27 cellular contexts compared by ENCODE assay signal in the genomic region with DNA sequence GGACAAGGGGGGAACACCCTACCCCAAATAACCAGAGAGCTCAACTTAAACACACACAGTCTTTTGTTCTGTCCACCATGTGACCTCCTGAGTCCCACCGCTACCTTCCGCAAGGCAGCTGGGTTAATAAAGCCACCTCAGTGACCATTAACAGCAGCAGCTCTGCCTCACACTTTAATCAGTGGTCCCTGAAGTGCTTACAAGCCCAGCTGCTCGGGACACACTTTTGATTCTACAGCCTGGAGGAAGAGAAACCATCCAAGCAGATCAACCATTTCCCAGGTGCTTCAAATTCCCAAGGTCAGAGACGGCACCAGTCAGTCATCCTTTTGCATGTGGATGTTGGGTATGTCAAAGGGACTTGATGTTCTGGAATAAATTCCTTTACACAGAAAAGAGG.
A peak's percentile ranks its signal among the peaks of the same experiment; 100 is the strongest.
DNase-seq lines count a peak whose midpoint lies in the region; ATAC-seq and TF ChIP-seq lines count a peak whose summit lies in the region.
"Had no signal": no experiment of that assay in that cellular context is flagged by ENCODE, and none has a peak within 500 bp of the region (broad histone marks: within the 10 kb centered on the region; RNA-seq: fewer than 3 reads in every experiment).

No MANE protein-coding gene starts in this region.

- H3K27me3 ChIP-seq in BLaER1 treated with 17β-estradiol and CSF1 and Interleukin-3, amounts not matched to agents 10 nM and 100 nM, result peaks cover 0 to 99% (median 0%) of the 10 kb centered on the region in 11 experiments; a peak in 10 of 22 replicates
- H3K27me3 ChIP-seq in esophagus (ENCODE audit: control insufficient read depth in 1 of 2, insufficient read depth in 2 of 2, low read length in 2 of 2), result no peaks in the 10 kb centered on the region
- H3K27me3 ChIP-seq: left lung, Peyer's patch, SJSA1 had no signal

- TF ChIP-seq CTCF in nephron progenitor cell (IDR thresholded peaks at IDR 0.05), result no peak

- H4K20me1 ChIP-seq in BLaER1 treated with 17β-estradiol and CSF1 and Interleukin-3, amounts not matched to agents 10 nM and 100 nM, result peaks cover 0 to 29% (median 0%) of the 10 kb centered on the region in 11 experiments; a peak in 3 of 22 replicates

- peaks cover 8% of the 10 kb centered on the region for H3K9me3 Mint-ChIP-seq in nephron progenitor cell
- H3K9me3 Mint-ChIP-seq: H9 had no signal

- peaks cover 61% of the 10 kb centered on the region for H3K4me1 Mint-ChIP-seq in nephron progenitor cell
- H3K4me1 Mint-ChIP-seq: stimulated activated memory B cell treated with anti-CD40 and anti-IgM and Interleukin-4, amounts not matched to agents 10 μg/mL and 1 μg/mL and 100 μg/mL, for 72 hours had no signal

- peak overlapping the region; percentile 78 for H3K27ac Mint-ChIP-seq in nephron progenitor cell
- H3K27ac Mint-ChIP-seq: activated naive CD8-positive, alpha-beta T cell; H9; stimulated activated memory B cell treated with anti-CD40 and anti-IgM and Interleukin-4, amounts not matched to agents 10 μg/mL and 1 μg/mL and 100 μg/mL, for 72 hours had no signal

- DNase-seq in NCI-H1092 (lab: John Stamatoyannopoulos, UW) (peak; percentile 31), nephron progenitor cell (no peak), foreskin melanocyte (no peak)
- DNase-seq in stimulated activated naive CD4-positive, alpha-beta T cell (lab: John Stamatoyannopoulos, UW), result no peak
- DNase-seq: activated CD4-positive, alpha-beta T cell treated with anti-CD3 and anti-CD28 coated beads, Interleukin-2, amount 50 U/mL, for 1 hour; activated effector memory CD4-positive, alpha-beta T cell treated with Interleukin-2 at 50 U/mL for 16 hours; activated T-cell treated with anti-CD3 and anti-CD28 coated beads, Interleukin-2, amount 50 U/mL, for 1 hour; AML-193; CD4-positive, alpha-beta memory T cell; DMS 273 treated with DMSO at 0.1 percent for 48 hours; H9; mesendoderm; MM.1S; NCI-H1436 treated with DMSO at 0.1 percent for 48 hours; NCI-H526 treated with DMSO at 0.1 percent for 48 hours; Peyer's patch; T1000 had no signal

- H3K4me1 ChIP-seq in BLaER1 treated with 17β-estradiol and CSF1 and Interleukin-3, amounts not matched to agents 10 nM and 100 nM, result peaks cover 14 to 56% (median 33%) of the 10 kb centered on the region in 10 experiments; a peak in 18 of 20 replicates
- H3K4me1 ChIP-seq in esophagus (ENCODE audit: control insufficient read depth in 2 of 2, insufficient read depth in 2 of 2, low read length in 1 of 2), result peaks cover 0 to 3% of the 10 kb centered on the region in 2 donors
- H3K4me1 ChIP-seq: Peyer's patch, prostate gland had no signal

- H3K9ac ChIP-seq in BLaER1 treated with 17β-estradiol and CSF1 and Interleukin-3, amounts not matched to agents 10 nM and 100 nM, result no peak overlapping the region

- no peak for ATAC-seq in GM21515 (IDR thresholded peaks at IDR 0.05; ENCODE audit: unreplicated experiment)
- ATAC-seq: stimulated activated memory B cell treated with anti-CD40 and anti-IgM and Interleukin-4, amounts not matched to agents 10 μg/mL and 1 μg/mL and 100 μg/mL, for 72 hours had no signal

- H3K4me2 ChIP-seq in BLaER1 treated with 17β-estradiol and CSF1 and Interleukin-3, amounts not matched to agents 10 nM and 100 nM, result peak overlapping the region in 8 of 11 experiments; percentile 20 to 86 (median 47); a peak in 15 of 22 replicates

- H3K9me3 ChIP-seq in BLaER1 treated with 17β-estradiol and CSF1 and Interleukin-3, amounts not matched to agents 10 nM and 100 nM (replicated peaks in 1 of 11), result peaks cover 0 to 40% (median 16%) of the 10 kb centered on the region in 11 experiments; a peak in 19 of 22 replicates
- no peaks in the 10 kb centered on the region for H3K9me3 ChIP-seq in esophagus (ENCODE audit: control insufficient read depth in 2 of 2, insufficient read depth in 1 of 2, low read depth in 1 of 2, low read length in 1 of 2)
- H3K9me3 ChIP-seq: left lung, neutrophil, Peyer's patch, prostate gland, SJSA1 had no signal

- H3K27ac ChIP-seq in BLaER1 treated with 17β-estradiol and CSF1 and Interleukin-3, amounts not matched to agents 10 nM and 100 nM, result no peak overlapping the region
- H3K27ac ChIP-seq in esophagus (ENCODE audit: low read depth in 2 of 2, low read length in 1 of 2), result peak overlapping the region; percentile 53 to 56
- H3K27ac ChIP-seq: left lung, neutrophil, Peyer's patch, prostate gland, SJSA1, VCaP had no signal

- no peaks in the 10 kb centered on the region for H3K36me3 ChIP-seq in BLaER1 treated with 17β-estradiol and CSF1 and Interleukin-3, amounts not matched to agents 10 nM and 100 nM
- H3K36me3 ChIP-seq in esophagus (ENCODE audit: control insufficient read depth in 2 of 2, insufficient read depth in 2 of 2, low read length in 1 of 2), result no peaks in the 10 kb centered on the region
- H3K36me3 ChIP-seq: left lung, neutrophil, Peyer's patch, prostate gland, SJSA1 had no signal

- H3K4me3 Mint-ChIP-seq in nephron progenitor cell, result no peak overlapping the region
- H3K4me3 Mint-ChIP-seq: activated naive CD8-positive, alpha-beta T cell; CD4-positive, alpha-beta memory T cell; H9; stimulated activated memory B cell treated with anti-CD40 and anti-IgM and Interleukin-4, amounts not matched to agents 10 μg/mL and 1 μg/mL and 100 μg/mL, for 72 hours had no signal

- 74 to 80% methylated on average over 4 of the region's 4 CpGs for WGBS in esophagus, 2 donors

- no peaks in the 10 kb centered on the region for H3K36me3 Mint-ChIP-seq in nephron progenitor cell (ENCODE audit: low read depth)
- H3K36me3 Mint-ChIP-seq: activated naive CD8-positive, alpha-beta T cell; CD4-positive, alpha-beta memory T cell; stimulated activated memory B cell treated with anti-CD40 and anti-IgM and Interleukin-4, amounts not matched to agents 10 μg/mL and 1 μg/mL and 100 μg/mL, for 72 hours had no signal

- no peak overlapping the region for H3K4me3 ChIP-seq in BLaER1 treated with 17β-estradiol and CSF1 and Interleukin-3, amounts not matched to agents 10 nM and 100 nM
- H3K4me3 ChIP-seq in esophagus (ENCODE audit: low read depth in 1 of 2, low read length in 2 of 2), result no peak overlapping the region
- H3K4me3 ChIP-seq: left lung, Peyer's patch, prostate gland, SJSA1 had no signal

- H3K27me3 Mint-ChIP-seq in nephron progenitor cell (ENCODE audit: low read depth, poor library complexity), result peaks cover 3% of the 10 kb centered on the region
- H3K27me3 Mint-ChIP-seq: activated naive CD8-positive, alpha-beta T cell; stimulated activated memory B cell treated with anti-CD40 and anti-IgM and Interleukin-4, amounts not matched to agents 10 μg/mL and 1 μg/mL and 100 μg/mL, for 72 hours had no signal

Comparison
In these comparisons a context has a peak if more than half of its experiments do, and no peak if none do; other contexts are left out.
1. H3K27ac ChIP-seq: peak in esophagus (2 of 2); none in BLaER1 treated with 17β-estradiol and CSF1 and Interleukin-3, amounts not matched to agents 10 nM and 100 nM (0 of 11).